Comparison of ENCODE assay signal across 11 cellular contexts in the genomic region with DNA sequence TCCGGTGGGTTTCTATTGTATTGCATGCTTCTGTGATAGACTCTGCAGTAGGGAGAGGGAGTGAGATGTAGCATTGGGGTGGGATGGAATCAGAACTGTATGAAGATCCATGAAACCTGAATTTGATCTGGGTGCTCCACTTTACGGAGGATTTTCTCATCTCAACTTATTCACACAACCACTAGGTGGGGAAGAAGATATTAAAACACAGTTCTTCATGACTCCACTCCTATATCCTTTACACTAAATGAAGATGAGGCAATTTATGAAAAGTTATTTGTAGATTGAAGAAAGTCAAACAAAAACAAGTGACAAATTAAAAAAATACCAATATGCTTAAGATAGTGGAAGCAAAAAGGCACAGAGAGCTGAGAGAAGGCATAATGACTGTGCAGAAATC.
DNase-seq lines count a peak whose midpoint lies in the region; ATAC-seq and TF ChIP-seq lines count a peak whose summit lies in the region.
"Had no signal": no experiment of that assay in that cellular context is flagged by ENCODE, and none has a peak within 500 bp of the region (broad histone marks: within the 10 kb centered on the region; RNA-seq: fewer than 3 reads in every experiment).

No MANE protein-coding gene starts in this region.

- H3K9me3 Mint-ChIP-seq in effector memory CD8-positive, alpha-beta T cell = no peaks in the 10 kb centered on the region

- ATAC-seq in effector memory CD8-positive, alpha-beta T cell (replicated peaks) = no peak
- no peak for ATAC-seq in HG03039 (IDR thresholded peaks at IDR 0.05; ENCODE audit: unreplicated experiment)

- H3K27me3 Mint-ChIP-seq in effector memory CD8-positive, alpha-beta T cell = peaks cover 0 to 10% of the 10 kb centered on the region in 2 donors

- no peak overlapping the region for H3K4me3 Mint-ChIP-seq in effector memory CD8-positive, alpha-beta T cell

- no peak overlapping the region for H3K4me3 ChIP-seq in astrocyte of the spinal cord (ENCODE audit: low read depth, low read length)
- H3K4me3 ChIP-seq: HAP-1 had no signal

- H3K36me3 Mint-ChIP-seq in effector memory CD8-positive, alpha-beta T cell (ENCODE audit: insufficient read depth) = no peaks in the 10 kb centered on the region

- H3K27ac Mint-ChIP-seq in effector memory CD8-positive, alpha-beta T cell = no peak overlapping the region

- in situ Hi-C loops in G401 (cut with HindIII; ENCODE audit: low sequenced_read_pairs) (no loop called here), astrocyte of the spinal cord (cut with HindIII; ENCODE audit: low sequenced_read_pairs) (no loop called here)

- TF ChIP-seq CTCF in LNCAP (IDR thresholded peaks at IDR 0.05) = 0 out of 2 replicates have a peak, but pooled peaks have one; percentile 17
- no peak for TF ChIP-seq CTCF in astrocyte of the spinal cord (IDR thresholded peaks at IDR 0.05; ENCODE audit: low read depth, low read length)

- DNase-seq in G401 (ENCODE audit: low spot score) (peak; percentile 14), astrocyte of the spinal cord (ENCODE audit: low read depth, low spot score) (peak; percentile 3), myocyte (ENCODE audit: low read depth) (peak; percentile 14)
- DNase-seq in effector memory CD8-positive, alpha-beta T cell = no peak
- DNase-seq in activated naive CD4-positive, alpha-beta T cell treated with anti-CD3 and anti-CD28 coated beads, Interleukin-2, amount 50 U/mL, for 16 hours = no peak
- DNase-seq: activated naive CD4-positive, alpha-beta T cell treated with Interleukin-2 at 50 U/mL for 16 hours; Caco-2; SW 1271 had no signal

- H3K4me1 Mint-ChIP-seq in effector memory CD8-positive, alpha-beta T cell (ENCODE audit: low read depth in 2 of 2) = no peaks in the 10 kb centered on the region

Comparison
In these comparisons a context has a peak if more than half of its experiments do, and no peak if none do; other contexts are left out.
1. DNase-seq: peak in G401 (single experiment), astrocyte of the spinal cord (single experiment) and myocyte (single experiment); none in effector memory CD8-positive, alpha-beta T cell (0 of 3) and activated naive CD4-positive, alpha-beta T cell treated with anti-CD3 and anti-CD28 coated beads, Interleukin-2, amount 50 U/mL, for 16 hours (single experiment).